8 cellular contexts compared by ENCODE assay signal in genomic region chr17:7632492-7632894, GRCh38. TPM values are rescaled to one million over a fixed set of nuclear protein-coding genes. Genes with fewer than 3 reads are reported as not detected.
DNase-seq lines count a peak whose midpoint lies in the region; ATAC-seq, FAIRE-seq and TF ChIP-seq lines count a peak whose summit lies in the region.

No MANE protein-coding gene starts in this region.

- intact Hi-C loops in adrenal gland (cut with DNase I) = loop anchor here (5.0 to 10.0 kb wide), 3 partner anchors 52 to 152 kb away; partner anchors contain the start of genes TP53 (in 2 of the 2) and WRAP53 (in 2 of the 2)
- intact Hi-C loops in kidney (cut with DNase I) = no loop called here

- peak overlapping the region in 1 of 5 donors; percentile 32 for H3K27ac ChIP-seq in adrenal gland
- no peak overlapping the region for H3K27ac ChIP-seq in kidney (ENCODE audit: low read depth in 2 of 2, low read length in 2 of 2)

- H3K27me3 ChIP-seq in adrenal gland = no peaks in the 10 kb centered on the region

- no peak for TF ChIP-seq POLR2A in adrenal gland (IDR thresholded peaks at IDR 0.05)

- H3K36me3 ChIP-seq in adrenal gland (replicated peaks in 1 of 2) (no peaks in the 10 kb centered on the region), kidney (ENCODE audit: control insufficient read depth in 1 of 2, insufficient read depth in 2 of 2, low read length in 2 of 2) (no peaks in the 10 kb centered on the region)

- DNase-seq in stimulated activated CD4-positive, alpha-beta T cell treated with anti-CD3 and anti-CD28 coated beads, Interleukin-4, amount 100 ng/mL, for 24 hours = peak; percentile 29
- DNase-seq in stimulated activated CD4-positive, alpha-beta T cell treated with anti-CD3 and anti-CD28 coated beads, Interleukin-12 subunit alpha, Interleukin-12 subunit beta, amount 100 ng/mL, for 4 hours = no peak
- DNase-seq in NCI-H2196 treated with DMSO at 0.1 percent for 48 hours (lab: John Stamatoyannopoulos, UW; ENCODE audit: unreplicated experiment) = peak; percentile 17
- DNase-seq in adrenal gland = peak; percentile 43 to 69 (median 63)
- DNase-seq in kidney = no peak
- DNase-seq in NCI-H1048 (lab: John Stamatoyannopoulos, UW) = no peak

- TF ChIP-seq CTCF in adrenal gland (IDR thresholded peaks at IDR 0.05) (peak; percentile 34 to 68 (median 61)), kidney (IDR thresholded peaks at IDR 0.05; ENCODE audit: borderline replicate concordance, extremely low read depth, insufficient read depth) (peak; percentile 24)

- no peak for FAIRE-seq in kidney (lab: Jason Lieb, UNC)

- H3K9ac ChIP-seq in kidney (ENCODE audit: low read length in 2 of 2) = no peak overlapping the region

- no peak overlapping the region for H3K4me3 ChIP-seq in adrenal gland
- no peak overlapping the region for H3K4me3 ChIP-seq in kidney (ENCODE audit: low read length in 2 of 2)

- peaks cover 6% of the 10 kb centered on the region in 2 donors for H3K4me1 ChIP-seq in adrenal gland (replicated peaks in 1 of 2)
- H3K4me1 ChIP-seq in kidney (ENCODE audit: control insufficient read depth in 1 of 2, insufficient read depth in 1 of 2, low read depth in 1 of 2, low read length in 2 of 2) = peaks cover 7 to 9% of the 10 kb centered on the region in 2 donors

- 41 to 49% (median 46%) methylated on average over 6 of the region's 6 CpGs for WGBS in adrenal gland, 4 donors

- H3K9me3 ChIP-seq in adrenal gland (replicated peaks in 1 of 3) (no peaks in the 10 kb centered on the region), kidney (ENCODE audit: control insufficient read depth in 1 of 2, low read length in 2 of 2) (no peaks in the 10 kb centered on the region)

- ATAC-seq in HG03342 (IDR thresholded peaks at IDR 0.05; ENCODE audit: unreplicated experiment) (no peak), HG03039 (IDR thresholded peaks at IDR 0.05; ENCODE audit: unreplicated experiment) (no peak)

RNA-seq across cellular contexts. Expression of gene SHBG, which starts 2.6 kb away (rescaled TPM):
- total RNA-seq in adrenal gland (1 to 10 TPM in 7 of 8 donors, under 1 TPM in 1; 0.30 to 2.9 (median 2.1) TPM), kidney (0.57 TPM)
- polyA plus RNA-seq in adrenal gland (1 to 10 TPM; 1.2 to 3.8 (median 2.0) TPM), kidney (ENCODE audit: insufficient read depth, low read depth, low replicate concordance) (4.6 TPM)

RNA-seq across cellular contexts. Expression of gene SAT2, which starts 4.9 kb away (rescaled TPM):
- 100 to 1,000 TPM; 190 to 403 (median 254) TPM for total RNA-seq in adrenal gland
- polyA plus RNA-seq in adrenal gland = 100 to 1,000 TPM; 190 to 700 (median 511) TPM
- 74.7 TPM for total RNA-seq in kidney
- 430 TPM for polyA plus RNA-seq in kidney (ENCODE audit: insufficient read depth, low read depth, low replicate concordance)

RNA-seq across cellular contexts. Expression of gene FXR2, which starts 17.8 kb away (rescaled TPM):
- total RNA-seq in adrenal gland = 10 to 100 TPM; 35.6 to 67.6 (median 43.8) TPM
- polyA plus RNA-seq in adrenal gland = 10 to 100 TPM; 42.2 to 73.1 (median 42.4) TPM
- 29.3 TPM for total RNA-seq in kidney
- 59.2 TPM for polyA plus RNA-seq in kidney (ENCODE audit: insufficient read depth, low read depth, low replicate concordance)

RNA-seq across cellular contexts. Expression of gene ATP1B2, which starts 18.2 kb away (rescaled TPM):
- total RNA-seq in adrenal gland = 10 to 100 TPM in 5 of 8 donors, 1 to 10 TPM in 3; 1.2 to 32.6 (median 15.5) TPM
- 1 to 10 TPM; 7.9 to 9.2 (median 8.5) TPM for polyA plus RNA-seq in adrenal gland
- 7.6 TPM for total RNA-seq in kidney
- 12.8 TPM for polyA plus RNA-seq in kidney (ENCODE audit: insufficient read depth, low read depth, low replicate concordance)

RNA-seq across cellular contexts. Expression of gene SOX15, which starts 42.6 kb away (rescaled TPM):
- total RNA-seq in adrenal gland (1 to 10 TPM in 1 of 8 donors, under 1 TPM in 5, not detected in 2; 0.42 to 2.0 (median 0.89) TPM), kidney (0.88 TPM)
- polyA plus RNA-seq in adrenal gland (1 to 10 TPM in 2 of 3 donors, under 1 TPM in 1; 0.29 to 2.4 (median 1.9) TPM), kidney (ENCODE audit: insufficient read depth, low read depth, low replicate concordance) (0.80 TPM)

Comparison
In these comparisons a context has a peak if more than half of its experiments do, and no peak if none do; other contexts are left out.
1. DNase-seq: peak in stimulated activated CD4-positive, alpha-beta T cell treated with anti-CD3 and anti-CD28 coated beads, Interleukin-4, amount 100 ng/mL, for 24 hours (single experiment), NCI-H2196 treated with DMSO at 0.1 percent for 48 hours (single experiment) and adrenal gland (7 of 7); none in stimulated activated CD4-positive, alpha-beta T cell treated with anti-CD3 and anti-CD28 coated beads, Interleukin-12 subunit alpha, Interleukin-12 subunit beta, amount 100 ng/mL, for 4 hours (single experiment), kidney (single experiment) and NCI-H1048 (single experiment).